1 cellular context compared by ENCODE assay signal in the genomic region with DNA sequence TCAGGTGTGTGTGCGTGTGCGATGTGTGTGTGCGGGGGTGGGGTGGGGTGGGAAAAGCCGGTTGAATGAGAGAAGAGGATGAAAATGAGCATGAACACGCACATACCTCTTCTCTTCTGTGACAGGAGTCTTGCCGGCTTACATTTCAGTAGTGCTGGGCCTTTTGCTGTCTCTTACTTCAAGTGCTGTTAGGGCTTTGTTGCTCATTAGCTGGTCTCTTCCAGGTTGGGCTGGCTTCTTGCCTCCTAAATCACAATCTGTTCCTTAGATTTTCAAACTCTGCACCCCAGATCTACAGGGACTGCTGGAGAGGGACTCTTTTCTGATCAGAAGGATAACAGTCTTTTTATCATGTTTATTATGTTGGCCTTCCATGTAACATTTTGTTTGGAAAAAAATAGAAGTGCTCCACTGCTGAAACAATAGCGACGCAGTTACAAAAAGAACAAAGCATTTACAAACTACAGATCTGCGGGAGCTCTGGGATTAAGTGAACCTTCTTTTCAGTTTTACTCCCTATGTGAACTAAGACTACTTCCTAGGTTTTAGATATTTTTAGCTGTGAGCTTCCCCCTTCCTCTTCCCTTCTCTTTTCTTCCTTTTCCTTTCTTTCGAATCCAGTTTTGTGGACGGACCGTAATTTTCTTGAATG.
TF ChIP-seq lines count a peak whose summit lies in the region.

No MANE protein-coding gene starts in this region.

TF ChIP-seq in H1, 55 proteins besides CTCF, POLR2A, EP300 and RAD21:
- TF ChIP-seq, protein P1, sequence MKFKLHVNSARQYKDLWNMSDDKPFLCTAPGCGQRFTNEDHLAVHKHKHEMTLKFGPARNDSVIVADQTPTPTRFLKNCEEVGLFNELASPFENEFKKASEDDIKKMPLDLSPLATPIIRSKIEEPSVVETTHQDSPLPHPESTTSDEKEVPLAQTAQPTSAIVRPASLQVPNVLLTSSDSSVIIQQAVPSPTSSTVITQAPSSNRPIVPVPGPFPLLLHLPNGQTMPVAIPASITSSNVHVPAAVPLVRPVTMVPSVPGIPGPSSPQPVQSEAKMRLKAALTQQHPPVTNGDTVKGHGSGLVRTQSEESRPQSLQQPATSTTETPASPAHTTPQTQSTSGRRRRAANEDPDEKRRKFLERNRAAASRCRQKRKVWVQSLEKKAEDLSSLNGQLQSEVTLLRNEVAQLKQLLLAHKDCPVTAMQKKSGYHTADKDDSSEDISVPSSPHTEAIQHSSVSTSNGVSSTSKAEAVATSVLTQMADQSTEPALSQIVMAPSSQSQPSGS (IDR thresholded peaks at IDR 0.05; ENCODE audit: low read length): no peak
- TF ChIP-seq, protein P2, sequence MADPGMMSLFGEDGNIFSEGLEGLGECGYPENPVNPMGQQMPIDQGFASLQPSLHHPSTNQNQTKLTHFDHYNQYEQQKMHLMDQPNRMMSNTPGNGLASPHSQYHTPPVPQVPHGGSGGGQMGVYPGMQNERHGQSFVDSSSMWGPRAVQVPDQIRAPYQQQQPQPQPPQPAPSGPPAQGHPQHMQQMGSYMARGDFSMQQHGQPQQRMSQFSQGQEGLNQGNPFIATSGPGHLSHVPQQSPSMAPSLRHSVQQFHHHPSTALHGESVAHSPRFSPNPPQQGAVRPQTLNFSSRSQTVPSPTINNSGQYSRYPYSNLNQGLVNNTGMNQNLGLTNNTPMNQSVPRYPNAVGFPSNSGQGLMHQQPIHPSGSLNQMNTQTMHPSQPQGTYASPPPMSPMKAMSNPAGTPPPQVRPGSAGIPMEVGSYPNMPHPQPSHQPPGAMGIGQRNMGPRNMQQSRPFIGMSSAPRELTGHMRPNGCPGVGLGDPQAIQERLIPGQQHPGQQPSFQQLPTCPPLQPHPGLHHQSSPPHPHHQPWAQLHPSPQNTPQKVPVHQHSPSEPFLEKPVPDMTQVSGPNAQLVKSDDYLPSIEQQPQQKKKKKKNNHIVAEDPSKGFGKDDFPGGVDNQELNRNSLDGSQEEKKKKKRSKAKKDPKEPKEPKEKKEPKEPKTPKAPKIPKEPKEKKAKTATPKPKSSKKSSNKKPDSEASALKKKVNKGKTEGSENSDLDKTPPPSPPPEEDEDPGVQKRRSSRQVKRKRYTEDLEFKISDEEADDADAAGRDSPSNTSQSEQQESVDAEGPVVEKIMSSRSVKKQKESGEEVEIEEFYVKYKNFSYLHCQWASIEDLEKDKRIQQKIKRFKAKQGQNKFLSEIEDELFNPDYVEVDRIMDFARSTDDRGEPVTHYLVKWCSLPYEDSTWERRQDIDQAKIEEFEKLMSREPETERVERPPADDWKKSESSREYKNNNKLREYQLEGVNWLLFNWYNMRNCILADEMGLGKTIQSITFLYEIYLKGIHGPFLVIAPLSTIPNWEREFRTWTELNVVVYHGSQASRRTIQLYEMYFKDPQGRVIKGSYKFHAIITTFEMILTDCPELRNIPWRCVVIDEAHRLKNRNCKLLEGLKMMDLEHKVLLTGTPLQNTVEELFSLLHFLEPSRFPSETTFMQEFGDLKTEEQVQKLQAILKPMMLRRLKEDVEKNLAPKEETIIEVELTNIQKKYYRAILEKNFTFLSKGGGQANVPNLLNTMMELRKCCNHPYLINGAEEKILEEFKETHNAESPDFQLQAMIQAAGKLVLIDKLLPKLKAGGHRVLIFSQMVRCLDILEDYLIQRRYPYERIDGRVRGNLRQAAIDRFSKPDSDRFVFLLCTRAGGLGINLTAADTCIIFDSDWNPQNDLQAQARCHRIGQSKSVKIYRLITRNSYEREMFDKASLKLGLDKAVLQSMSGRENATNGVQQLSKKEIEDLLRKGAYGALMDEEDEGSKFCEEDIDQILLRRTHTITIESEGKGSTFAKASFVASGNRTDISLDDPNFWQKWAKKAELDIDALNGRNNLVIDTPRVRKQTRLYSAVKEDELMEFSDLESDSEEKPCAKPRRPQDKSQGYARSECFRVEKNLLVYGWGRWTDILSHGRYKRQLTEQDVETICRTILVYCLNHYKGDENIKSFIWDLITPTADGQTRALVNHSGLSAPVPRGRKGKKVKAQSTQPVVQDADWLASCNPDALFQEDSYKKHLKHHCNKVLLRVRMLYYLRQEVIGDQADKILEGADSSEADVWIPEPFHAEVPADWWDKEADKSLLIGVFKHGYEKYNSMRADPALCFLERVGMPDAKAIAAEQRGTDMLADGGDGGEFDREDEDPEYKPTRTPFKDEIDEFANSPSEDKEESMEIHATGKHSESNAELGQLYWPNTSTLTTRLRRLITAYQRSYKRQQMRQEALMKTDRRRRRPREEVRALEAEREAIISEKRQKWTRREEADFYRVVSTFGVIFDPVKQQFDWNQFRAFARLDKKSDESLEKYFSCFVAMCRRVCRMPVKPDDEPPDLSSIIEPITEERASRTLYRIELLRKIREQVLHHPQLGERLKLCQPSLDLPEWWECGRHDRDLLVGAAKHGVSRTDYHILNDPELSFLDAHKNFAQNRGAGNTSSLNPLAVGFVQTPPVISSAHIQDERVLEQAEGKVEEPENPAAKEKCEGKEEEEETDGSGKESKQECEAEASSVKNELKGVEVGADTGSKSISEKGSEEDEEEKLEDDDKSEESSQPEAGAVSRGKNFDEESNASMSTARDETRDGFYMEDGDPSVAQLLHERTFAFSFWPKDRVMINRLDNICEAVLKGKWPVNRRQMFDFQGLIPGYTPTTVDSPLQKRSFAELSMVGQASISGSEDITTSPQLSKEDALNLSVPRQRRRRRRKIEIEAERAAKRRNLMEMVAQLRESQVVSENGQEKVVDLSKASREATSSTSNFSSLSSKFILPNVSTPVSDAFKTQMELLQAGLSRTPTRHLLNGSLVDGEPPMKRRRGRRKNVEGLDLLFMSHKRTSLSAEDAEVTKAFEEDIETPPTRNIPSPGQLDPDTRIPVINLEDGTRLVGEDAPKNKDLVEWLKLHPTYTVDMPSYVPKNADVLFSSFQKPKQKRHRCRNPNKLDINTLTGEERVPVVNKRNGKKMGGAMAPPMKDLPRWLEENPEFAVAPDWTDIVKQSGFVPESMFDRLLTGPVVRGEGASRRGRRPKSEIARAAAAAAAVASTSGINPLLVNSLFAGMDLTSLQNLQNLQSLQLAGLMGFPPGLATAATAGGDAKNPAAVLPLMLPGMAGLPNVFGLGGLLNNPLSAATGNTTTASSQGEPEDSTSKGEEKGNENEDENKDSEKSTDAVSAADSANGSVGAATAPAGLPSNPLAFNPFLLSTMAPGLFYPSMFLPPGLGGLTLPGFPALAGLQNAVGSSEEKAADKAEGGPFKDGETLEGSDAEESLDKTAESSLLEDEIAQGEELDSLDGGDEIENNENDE (IDR thresholded peaks at IDR 0.05; ENCODE audit: insufficient replicate concordance, low read length): peak; percentile 60
TF ChIP-seq in H1: peak in this region for 1.
